11 cellular contexts compared by ENCODE assay signal in genomic region chr2:101832114-101832513, GRCh38.
DNase-seq lines count a peak whose midpoint lies in the region; ATAC-seq and TF ChIP-seq lines count a peak whose summit lies in the region.
"Had no signal": no experiment of that assay in that cellular context is flagged by ENCODE, and none has a peak within 500 bp of the region (broad histone marks: within the 10 kb centered on the region; RNA-seq: fewer than 3 reads in every experiment).

No MANE protein-coding gene starts in this region.

- H3K4me3 ChIP-seq in RWPE2 (ENCODE audit: severe bottlenecking) (no peak overlapping the region), tibial artery (no peak overlapping the region)

- H3K36me3 Mint-ChIP-seq in glutamatergic neuron (ENCODE audit: unreplicated experiment) = no peaks in the 10 kb centered on the region

- peaks cover 14% of the 10 kb centered on the region for H3K27me3 Mint-ChIP-seq in glutamatergic neuron (ENCODE audit: unreplicated experiment)
- H3K27me3 Mint-ChIP-seq: naive thymus-derived CD8-positive, alpha-beta T cell had no signal

- peak overlapping the region; percentile 23 for H3K27ac ChIP-seq in RWPE2 (ENCODE audit: poor library complexity, severe bottlenecking)
- H3K27ac ChIP-seq in tibial artery = peak overlapping the region in 1 of 2 donors; percentile 65

- TF ChIP-seq CTCF in RWPE2 (IDR thresholded peaks at IDR 0.05; ENCODE audit: poor library complexity, severe bottlenecking) = peak; percentile 24
- peak; percentile 31 for TF ChIP-seq CTCF in glutamatergic neuron (IDR thresholded peaks at IDR 0.05; ENCODE audit: partially characterized antibody, unreplicated experiment)
- peak; percentile 36 to 45 for TF ChIP-seq CTCF in tibial artery (IDR thresholded peaks at IDR 0.05)

- no peak overlapping the region for H3K4me3 Mint-ChIP-seq in glutamatergic neuron (ENCODE audit: unreplicated experiment)

- peaks cover 43% of the 10 kb centered on the region for H3K4me1 Mint-ChIP-seq in glutamatergic neuron (ENCODE audit: low read depth, unreplicated experiment)

- H3K27ac Mint-ChIP-seq in glutamatergic neuron (ENCODE audit: unreplicated experiment) = no peak overlapping the region

- intact Hi-C loops in tibial artery (cut with DNase I; ENCODE audit: low total_unique reads) = loop anchor here (5.0 kb wide), 1 partner anchor 415 kb away; no protein-coding TSS in a partner anchor

- H3K36me3 ChIP-seq in RWPE2 (ENCODE audit: low read depth) (peaks cover 82% of the 10 kb centered on the region), tibial artery (peaks cover 4 to 31% (median 29%) of the 10 kb centered on the region in 3 donors)

- DNase-seq in NOMO-1 treated with DMSO at 0.1 percent for 48 hours (lab: John Stamatoyannopoulos, UW; ENCODE audit: unreplicated experiment) (peak; percentile 10), NOMO-1 treated with dmso at 0.1 percent for 144 hours (lab: John Stamatoyannopoulos, UW; ENCODE audit: unreplicated experiment) (no peak), RWPE2 (ENCODE audit: low spot score) (no peak), glutamatergic neuron (no peak), tibial artery (no peak), NCI-H146 treated with DMSO at 0.1 percent for 48 hours (lab: John Stamatoyannopoulos, UW; ENCODE audit: unreplicated experiment) (no peak), MV-4-11 (lab: John Stamatoyannopoulos, UW) (no peak)
- no peak for DNase-seq in stimulated activated CD4-positive, alpha-beta T cell treated with anti-CD3 and anti-CD28 coated beads, Interleukin-4, amount 100 ng/mL, for 1 hour
- DNase-seq: H7; naive thymus-derived CD8-positive, alpha-beta T cell had no signal

- H3K4me1 ChIP-seq in RWPE2 (ENCODE audit: insufficient read depth, poor library complexity, severe bottlenecking) (peaks cover 16% of the 10 kb centered on the region), tibial artery (peaks cover 0 to 55% (median 39%) of the 10 kb centered on the region in 4 donors)

- peaks cover 19% of the 10 kb centered on the region for H3K9me3 Mint-ChIP-seq in glutamatergic neuron (ENCODE audit: unreplicated experiment)
- H3K9me3 Mint-ChIP-seq: naive thymus-derived CD8-positive, alpha-beta T cell had no signal

- H3K27me3 ChIP-seq in RWPE2 (ENCODE audit: insufficient read depth, poor library complexity, severe bottlenecking) = no peaks in the 10 kb centered on the region
- H3K27me3 ChIP-seq in tibial artery = no peaks in the 10 kb centered on the region

- no peak for ATAC-seq in RWPE2 (ENCODE audit: low read depth)
- ATAC-seq: activated CD4-positive, CD25-positive, alpha-beta regulatory T cell treated with anti-CD3 and anti-CD28 coated beads, Interleukin-2, amount 50 U/mL, for 24 hours; naive thymus-derived CD8-positive, alpha-beta T cell had no signal

- H3K9me3 ChIP-seq in RWPE2 (ENCODE audit: severe bottlenecking) (no peaks in the 10 kb centered on the region), tibial artery (no peaks in the 10 kb centered on the region)
